15 cellular contexts compared by ENCODE assay signal in genomic region chr20:709864-710761, GRCh38. TPM values are rescaled to one million over a fixed set of nuclear protein-coding genes. Genes with fewer than 3 reads are reported as not detected.
A peak's percentile ranks its signal among the peaks of the same experiment; 100 is the strongest.
DNase-seq lines count a peak whose midpoint lies in the region; ATAC-seq and TF ChIP-seq lines count a peak whose summit lies in the region.
"Had no signal": no experiment of that assay in that cellular context is flagged by ENCODE, and none has a peak within 500 bp of the region (broad histone marks: within the 10 kb centered on the region; RNA-seq: fewer than 3 reads in every experiment).

No MANE protein-coding gene starts in this region.

- H3K4me3 Mint-ChIP-seq in activated naive CD8-positive, alpha-beta T cell treated with anti-CD3 and anti-CD28 coated beads, Interleukin-2, amount 50 U/mL, for 24 hours = no peak overlapping the region
- H3K4me3 Mint-ChIP-seq: activated naive CD8-positive, alpha-beta T cell treated with anti-CD3 and anti-CD28 coated beads, Interleukin-2, amount 10 ng/mL, durations not matched to agents 7 days and 5 days; dendritic cell treated with granulocyte-macrophage colony-stimulating factor and Interleukin-4, amounts not matched to agents 40 ng/mL and 50 ng/mL, for 4 days; stimulated activated effector memory CD8-positive, alpha-beta T cell treated with anti-CD3 and anti-CD28 coated beads, Interleukin-12 subunit alpha, Interleukin-12 subunit beta, amount 100 ng/mL, for 72 hours had no signal

- H3K9me3 ChIP-seq in testis = no peaks in the 10 kb centered on the region
- H3K9me3 ChIP-seq in SJCRH30 (replicated peaks) = peaks cover 3% of the 10 kb centered on the region; the same call in 1 of the 2 replicates
- H3K9me3 ChIP-seq: pancreas had no signal

- peak; percentile 38 for DNase-seq in activated effector memory CD4-positive, alpha-beta T cell treated with anti-CD3 and anti-CD28 coated beads, Interleukin-2, amount 50 U/mL, for 16 hours
- DNase-seq in activated effector memory CD4-positive, alpha-beta T cell treated with Interleukin-2 at 50 U/mL for 16 hours = no peak
- DNase-seq in dorsolateral prefrontal cortex = peak in 1 of 10 donors; percentile 32
- DNase-seq in left kidney (ENCODE audit: low read depth, low spot score) = peak; percentile 77
- no peak for DNase-seq in testis
- DNase-seq in SJCRH30 = no peak
- no peak for DNase-seq in NCI-H2029 (lab: John Stamatoyannopoulos, UW)
- DNase-seq in activated naive CD8-positive, alpha-beta T cell treated with anti-CD3 and anti-CD28 coated beads, Interleukin-2, amount 50 U/mL, for 24 hours = no peak
- DNase-seq: activated naive CD8-positive, alpha-beta T cell treated with anti-CD3 and anti-CD28 coated beads, Interleukin-2, amount 10 ng/mL, durations not matched to agents 7 days and 5 days; left lung had no signal

- WGBS in testis, 2 donors = 6 to 12% methylated on average over 5 to 59 of the region's 74 CpGs

- peaks cover 40% of the 10 kb centered on the region for H3K27me3 Mint-ChIP-seq in activated naive CD8-positive, alpha-beta T cell treated with anti-CD3 and anti-CD28 coated beads, Interleukin-2, amount 50 U/mL, for 24 hours

- H3K4me1 ChIP-seq in testis (no peaks in the 10 kb centered on the region), SJCRH30 (no peaks in the 10 kb centered on the region)
- H3K4me1 ChIP-seq: left lung had no signal

- ATAC-seq in activated naive CD8-positive, alpha-beta T cell treated with anti-CD3 and anti-CD28 coated beads, Interleukin-2, amount 50 U/mL, for 24 hours = no peak
- ATAC-seq: left lung had no signal

- H3K27me3 ChIP-seq in dorsolateral prefrontal cortex = peaks cover 0 to 63% (median 15%) of the 10 kb centered on the region in 45 donors
- H3K27me3 ChIP-seq in testis = no peaks in the 10 kb centered on the region
- H3K27me3 ChIP-seq in SJCRH30 = 0 out of 2 replicates have a peak, but pooled peaks cover 5% of the 10 kb centered on the region

- no peak overlapping the region for H3K27ac Mint-ChIP-seq in activated naive CD8-positive, alpha-beta T cell treated with anti-CD3 and anti-CD28 coated beads, Interleukin-2, amount 50 U/mL, for 24 hours
- H3K27ac Mint-ChIP-seq: activated naive CD8-positive, alpha-beta T cell treated with anti-CD3 and anti-CD28 coated beads, Interleukin-2, amount 10 ng/mL, durations not matched to agents 7 days and 5 days; dendritic cell treated with granulocyte-macrophage colony-stimulating factor and Interleukin-4, amounts not matched to agents 40 ng/mL and 50 ng/mL, for 4 days; stimulated activated effector memory CD8-positive, alpha-beta T cell treated with anti-CD3 and anti-CD28 coated beads, Interleukin-12 subunit alpha, Interleukin-12 subunit beta, amount 100 ng/mL, for 72 hours had no signal

- TF ChIP-seq POLR2A in testis (IDR thresholded peaks at IDR 0.05) = no peak

- peak overlapping the region in 31 of 59 donors; percentile 7 to 54 (median 36) for H3K4me3 ChIP-seq in dorsolateral prefrontal cortex
- H3K4me3 ChIP-seq in testis = peak overlapping the region; percentile 24 to 31
- H3K4me3 ChIP-seq in SJCRH30 = no peak overlapping the region
- H3K4me3 ChIP-seq: left lung had no signal

- H3K36me3 ChIP-seq in testis (ENCODE audit: low read depth, missing control alignments) = no peaks in the 10 kb centered on the region
- H3K36me3 ChIP-seq in SJCRH30 = no peaks in the 10 kb centered on the region
- H3K36me3 ChIP-seq: left lung, pancreas had no signal

- H3K27ac ChIP-seq in dorsolateral prefrontal cortex = no peak overlapping the region
- H3K27ac ChIP-seq in testis = no peak overlapping the region
- no peak overlapping the region for H3K27ac ChIP-seq in SJCRH30
- H3K27ac ChIP-seq: KMS-11, left lung, pancreas had no signal

- H3K36me3 Mint-ChIP-seq in activated naive CD8-positive, alpha-beta T cell treated with anti-CD3 and anti-CD28 coated beads, Interleukin-2, amount 50 U/mL, for 24 hours (ENCODE audit: low read depth) = no peaks in the 10 kb centered on the region
- H3K36me3 Mint-ChIP-seq: stimulated activated effector memory CD8-positive, alpha-beta T cell treated with anti-CD3 and anti-CD28 coated beads, Interleukin-12 subunit alpha, Interleukin-12 subunit beta, amount 100 ng/mL, for 72 hours had no signal

- peaks cover 7% of the 10 kb centered on the region for H3K9me3 Mint-ChIP-seq in activated naive CD8-positive, alpha-beta T cell treated with anti-CD3 and anti-CD28 coated beads, Interleukin-2, amount 50 U/mL, for 24 hours

- intact Hi-C loops in dorsolateral prefrontal cortex (cut with DNase I) (no loop called here), testis (cut with DNase I; ENCODE audit: low total_unique reads) (no loop called here)

- H3K4me1 Mint-ChIP-seq in activated naive CD8-positive, alpha-beta T cell treated with anti-CD3 and anti-CD28 coated beads, Interleukin-2, amount 50 U/mL, for 24 hours = peaks cover 1% of the 10 kb centered on the region
- H3K4me1 Mint-ChIP-seq: activated naive CD8-positive, alpha-beta T cell treated with anti-CD3 and anti-CD28 coated beads, Interleukin-2, amount 10 ng/mL, durations not matched to agents 7 days and 5 days; stimulated activated effector memory CD8-positive, alpha-beta T cell treated with anti-CD3 and anti-CD28 coated beads, Interleukin-12 subunit alpha, Interleukin-12 subunit beta, amount 100 ng/mL, for 72 hours had no signal

- TF ChIP-seq CTCF in dorsolateral prefrontal cortex (IDR thresholded peaks at IDR 0.05 in 54 of 56, conservative IDR thresholded peaks at IDR 0.05 in 2 of 56; ENCODE audit: low read depth in 1 of 56, partially characterized antibody in 56 of 56) (no peak), testis (IDR thresholded peaks at IDR 0.05) (no peak)

RNA-seq across cellular contexts. Expression of gene SCRT2, which starts 34.5 kb away (rescaled TPM):
- total RNA-seq in dorsolateral prefrontal cortex = 1 to 10 TPM in 114 of 120 experiments, under 1 TPM in 6; 0.60 to 6.8 (median 2.2) TPM
- total RNA-seq in testis = under 1 TPM; 0.19 to 0.39 TPM
- polyA plus RNA-seq in testis (ENCODE audit: insufficient read depth, low read depth, low replicate concordance) = 0.13 TPM
- not detected in 2 replicates for total RNA-seq in SJCRH30 (2014; rRNA removed; shearing (Covaris generic))
- total RNA-seq: activated CD8-positive, alpha-beta memory T cell treated with anti-CD3 and anti-CD28 coated beads for 36 hours; activated naive CD8-positive, alpha-beta T cell treated with anti-CD3 and anti-CD28 coated beads, Interleukin-2, amount 10 ng/mL, durations not matched to agents 7 days and 5 days; left lung had no signal

RNA-seq across cellular contexts. Expression of gene SRXN1, which starts 57.1 kb away (rescaled TPM):
- 10 to 100 TPM; 14.4 to 47.4 (median 30.2) TPM for total RNA-seq in dorsolateral prefrontal cortex
- total RNA-seq in testis = 10 to 100 TPM; 26.9 to 29.8 TPM
- 20.6 TPM for polyA plus RNA-seq in testis (ENCODE audit: insufficient read depth, low read depth, low replicate concordance)
- 6.7 and 7.0 TPM in 2 replicates for total RNA-seq in SJCRH30 (2014; rRNA removed; shearing (Covaris generic))

RNA-seq across cellular contexts. Expression of gene SLC52A3, which starts 58.2 kb away (rescaled TPM):
- total RNA-seq in dorsolateral prefrontal cortex (10 to 100 TPM in 15 of 120 experiments, 1 to 10 TPM in 103, under 1 TPM in 2; 0.66 to 16.3 (median 6.5) TPM), testis (100 to 1,000 TPM; 187 to 247 TPM)
- polyA plus RNA-seq in testis (ENCODE audit: insufficient read depth, low read depth, low replicate concordance) = 130 TPM
- total RNA-seq in SJCRH30 (2014; rRNA removed; shearing (Covaris generic)) = 0.03 TPM in 1 of 2 replicates, not detected in the other
- total RNA-seq: activated CD8-positive, alpha-beta memory T cell treated with anti-CD3 and anti-CD28 coated beads for 36 hours; activated naive CD8-positive, alpha-beta T cell treated with anti-CD3 and anti-CD28 coated beads, Interleukin-2, amount 10 ng/mL, durations not matched to agents 7 days and 5 days had no signal

Comparison
In these comparisons a context has a peak if more than half of its experiments do, and no peak if none do; other contexts are left out.
1. DNase-seq: peak in activated effector memory CD4-positive, alpha-beta T cell treated with anti-CD3 and anti-CD28 coated beads, Interleukin-2, amount 50 U/mL, for 16 hours (single experiment) and left kidney (single experiment); none in activated effector memory CD4-positive, alpha-beta T cell treated with Interleukin-2 at 50 U/mL for 16 hours (single experiment), testis (single experiment), SJCRH30 (0 of 2), NCI-H2029 (single experiment) and activated naive CD8-positive, alpha-beta T cell treated with anti-CD3 and anti-CD28 coated beads, Interleukin-2, amount 50 U/mL, for 24 hours (single experiment).
2. RNA of gene SLC52A3, which starts 58.2 kb away (total RNA-seq): 187 to 247 TPM in testis; 0.66 to 16.3 TPM in dorsolateral prefrontal cortex and 0.03 TPM in SJCRH30; every median in the first group is over 10 times any median in the second.